In the genomic region with DNA sequence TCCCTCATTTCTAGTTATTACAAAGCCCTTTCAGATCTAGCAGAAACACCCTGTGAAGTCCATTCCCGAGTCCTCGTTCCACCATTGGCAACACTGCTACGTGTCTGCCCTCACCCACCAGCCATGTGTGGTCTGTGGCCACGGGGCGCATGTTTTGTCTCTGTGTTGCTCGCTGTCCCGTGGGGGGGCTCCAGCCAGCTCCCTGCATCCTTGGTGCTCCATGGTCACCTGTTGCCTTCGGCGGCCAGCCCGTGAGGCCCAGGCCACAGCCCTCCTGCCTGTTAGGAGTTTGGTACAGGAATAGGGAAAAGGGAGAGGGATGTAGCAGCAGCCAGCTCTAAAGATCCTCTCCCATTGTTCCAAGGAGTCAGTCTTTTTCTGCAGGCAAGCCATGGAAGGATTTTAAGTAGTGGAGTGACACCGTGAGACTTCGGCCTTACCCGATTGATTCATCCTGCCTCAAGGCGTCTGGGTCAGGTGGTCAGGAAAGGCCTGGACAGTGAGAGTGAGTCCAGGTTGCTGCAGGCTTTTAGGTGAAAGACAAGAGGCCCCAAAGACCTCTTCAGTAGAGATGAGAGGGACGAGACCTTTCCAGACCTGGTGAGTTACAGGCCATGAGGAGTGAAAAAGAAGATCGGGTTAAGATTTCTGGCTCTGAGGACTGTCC, we compare ENCODE assay signal across 23 cellular contexts. TPM values are rescaled to one million over a fixed set of nuclear protein-coding genes. Genes with fewer than 3 reads are reported as not detected.
A peak's percentile ranks its signal among the peaks of the same experiment; 100 is the strongest.
DNase-seq lines count a peak whose midpoint lies in the region; ATAC-seq and TF ChIP-seq lines count a peak whose summit lies in the region.
"Had no signal": no experiment of that assay in that cellular context is flagged by ENCODE, and none has a peak within 500 bp of the region (broad histone marks: within the 10 kb centered on the region; RNA-seq: fewer than 3 reads in every experiment).

No MANE protein-coding gene starts in this region.

- CTCF ChIA-PET in WTC11 (lab: Charles Lee): no interaction called here

- H3K79me1 ChIP-seq in neuronal stem cell (ENCODE audit: low read depth, low read length): no peaks in the 10 kb centered on the region

- TF ChIP-seq CTCF in WTC11 (IDR thresholded peaks at IDR 0.05) (no peak), tibial artery (IDR thresholded peaks at IDR 0.05) (no peak), MM.1S (IDR thresholded peaks at IDR 0.05; ENCODE audit: low read length) (no peak)

- no peaks in the 10 kb centered on the region for H3K27me3 ChIP-seq in right cardiac atrium (ENCODE audit: control insufficient read depth, insufficient read depth)
- no peaks in the 10 kb centered on the region for H3K27me3 ChIP-seq in neuronal stem cell (ENCODE audit: control insufficient read depth in 3 of 3, insufficient read depth in 3 of 3, low read depth in 1 of 3, low read length in 3 of 3)
- no peaks in the 10 kb centered on the region for H3K27me3 ChIP-seq in tibial artery
- H3K27me3 ChIP-seq in MM.1S (replicated peaks; ENCODE audit: insufficient read depth, low read length): no peaks in the 10 kb centered on the region
- H3K27me3 ChIP-seq: BE2C had no signal

- H3K9me3 ChIP-seq in right cardiac atrium (ENCODE audit: control insufficient read depth, low read length) (no peaks in the 10 kb centered on the region), neuronal stem cell (replicated peaks in 1 of 2; ENCODE audit: control insufficient read depth in 2 of 2, insufficient read depth in 1 of 2, low read depth in 1 of 2, low read length in 2 of 2) (peaks cover 2 to 6% of the 10 kb centered on the region in 2 donors), tibial artery (peaks cover 0 to 6% (median 0%) of the 10 kb centered on the region in 3 donors), MM.1S (replicated peaks; ENCODE audit: insufficient read depth, low read length) (no peaks in the 10 kb centered on the region)
- H3K9me3 ChIP-seq: BE2C, SK-N-SH had no signal

- H2BK120ac ChIP-seq in neuronal stem cell (ENCODE audit: low read depth, low read length): no peak overlapping the region

- peak overlapping the region; percentile 85 for H4K91ac ChIP-seq in neuronal stem cell (ENCODE audit: low read depth, low read length, poor library complexity)

- no peaks in the 10 kb centered on the region for H3K9me2 ChIP-seq in MM.1S (replicated peaks; ENCODE audit: insufficient read depth, low read length)
- H3K9me2 ChIP-seq: SK-N-SH had no signal

- POLR2A ChIA-PET in WTC11 (lab: Charles Lee): no interaction called here

- no peaks in the 10 kb centered on the region for H3K27me3 Mint-ChIP-seq in WTC11 (ENCODE audit: low read depth)
- H3K27me3 Mint-ChIP-seq: CD4-positive, CD25-positive, alpha-beta regulatory T cell had no signal

- H3K4me1 ChIP-seq in right cardiac atrium (ENCODE audit: control insufficient read depth, insufficient read depth, low read length): peaks cover under 1% of the 10 kb centered on the region
- H3K4me1 ChIP-seq in neuronal stem cell (ENCODE audit: control insufficient read depth in 2 of 2, insufficient read depth in 1 of 2, low read depth in 1 of 2, low read length in 2 of 2): peaks cover 5 to 6% of the 10 kb centered on the region in 2 donors
- peaks cover 1 to 54% (median 35%) of the 10 kb centered on the region in 4 donors for H3K4me1 ChIP-seq in tibial artery
- H3K4me1 ChIP-seq in MM.1S (ENCODE audit: low read length): no peaks in the 10 kb centered on the region

- peak overlapping the region; percentile 66 for H3K14ac ChIP-seq in neuronal stem cell (ENCODE audit: low read length)

- ATAC-seq in right cardiac atrium (no peak), left cardiac atrium (no peak), WTC11 (no peak)
- ATAC-seq: GM12878 had no signal

- no peak overlapping the region for H3K4me3 Mint-ChIP-seq in WTC11
- H3K4me3 Mint-ChIP-seq: CD4-positive, CD25-positive, alpha-beta regulatory T cell had no signal

- no peak overlapping the region for H2AK5ac ChIP-seq in neuronal stem cell (ENCODE audit: low read depth, low read length)

- H2BK5ac ChIP-seq in neuronal stem cell (ENCODE audit: low read length): no peak overlapping the region

- peaks cover 2% of the 10 kb centered on the region; the same call in 1 of the 2 replicates for H3K36me3 Mint-ChIP-seq in WTC11

- no peaks in the 10 kb centered on the region for H4K20me1 ChIP-seq in MM.1S (ENCODE audit: insufficient read depth, low read length)

- no peak overlapping the region for H3K18ac ChIP-seq in neuronal stem cell (ENCODE audit: low read length)

- DNase-seq in right cardiac atrium (peak in 2 of 3 donors; percentile 38 to 57), left cardiac atrium (no peak), WTC11 (ENCODE audit: low spot score) (no peak), neuronal stem cell (ENCODE audit: low spot score) (no peak), tibial artery (no peak), MM.1S (no peak), 8988T (no peak), G401 (ENCODE audit: low spot score) (no peak)
- DNase-seq: BE2C; CD4-positive, CD25-positive, alpha-beta regulatory T cell; COR-L47; DMS79; GOT3; Kasumi-1; NCI-H1048; NCI-H1417 treated with DMSO at 0.1 percent for 48 hours; NCI-H187; NCI-H2107; NCI-H446 treated with DMSO at 0.1 percent for 48 hours; NCI-H526 treated with DMSO at 0.1 percent for 48 hours; SIG-M5; SK-N-SH had no signal

- H3K36me3 ChIP-seq in neuronal stem cell (replicated peaks in 1 of 2; ENCODE audit: control insufficient read depth in 2 of 2, insufficient read depth in 2 of 2, low read length in 2 of 2) (no peaks in the 10 kb centered on the region), tibial artery (peaks cover 7 to 39% (median 30%) of the 10 kb centered on the region in 3 donors), MM.1S (replicated peaks; ENCODE audit: insufficient read depth, low read length) (no peaks in the 10 kb centered on the region)

- H2BK15ac ChIP-seq in neuronal stem cell (ENCODE audit: low read length): no peak overlapping the region

- H3K27ac ChIP-seq in right cardiac atrium (ENCODE audit: low read length) (peak overlapping the region; percentile 42), neuronal stem cell (replicated peaks; ENCODE audit: low read length) (no peak overlapping the region), tibial artery (peak overlapping the region; percentile 29 to 97), MM.1S (ENCODE audit: low read length) (no peak overlapping the region)

- intact Hi-C loops in right cardiac atrium (cut with DNase I): no loop called here
- intact Hi-C loops in left cardiac atrium (cut with DNase I): no loop called here
- intact Hi-C loops in tibial artery (cut with DNase I; ENCODE audit: low total_unique reads): no loop called here

- peaks cover 22% of the 10 kb centered on the region for H3K4me1 Mint-ChIP-seq in WTC11

- H3K9me3 Mint-ChIP-seq in WTC11: no peaks in the 10 kb centered on the region; the same call in 1 of the 2 replicates

- H3K4me3 ChIP-seq in right cardiac atrium (ENCODE audit: low read length) (no peak overlapping the region), neuronal stem cell (ENCODE audit: low read length in 2 of 2) (no peak overlapping the region), tibial artery (no peak overlapping the region), MM.1S (ENCODE audit: low read length) (no peak overlapping the region)
- H3K4me3 ChIP-seq: GM12878 had no signal

- no peak overlapping the region for H2BK12ac ChIP-seq in neuronal stem cell (ENCODE audit: low read length)

- H3K9ac ChIP-seq in neuronal stem cell (ENCODE audit: low read depth, low read length, poor library complexity) (peak overlapping the region; percentile 14), MM.1S (ENCODE audit: low read length) (no peak overlapping the region)
- H3K9ac ChIP-seq: SK-N-SH had no signal

- no peak overlapping the region for H3K23ac ChIP-seq in neuronal stem cell (ENCODE audit: low read depth, low read length, poor library complexity)

- no peak overlapping the region for H3K4ac ChIP-seq in neuronal stem cell (ENCODE audit: low read length)

- 94% methylated on average over 16 of the region's 16 CpGs for WGBS in right cardiac atrium
- no CpG with 5 or more reads among the region's 16 CpGs for WGBS in neuronal stem cell (ENCODE audit: extremely low coverage in 2 of 2, insufficient read length in 2 of 2, insufficient replicate concordance in 1 of 2), 2 donors

- no peak overlapping the region for H4K8ac ChIP-seq in neuronal stem cell (ENCODE audit: low read depth, low read length)

- no peaks in the 10 kb centered on the region for H3K79me2 ChIP-seq in MM.1S (ENCODE audit: low read length)

- no peaks in the 10 kb centered on the region for H3F3A ChIP-seq in MM.1S (ENCODE audit: insufficient read depth, low read length)

- H3K4me2 ChIP-seq in neuronal stem cell (ENCODE audit: insufficient read depth, low read length, poor library complexity, severe bottlenecking) (no peak overlapping the region), MM.1S (ENCODE audit: low read depth, low read length) (no peak overlapping the region)
- H3K4me2 ChIP-seq: SK-N-SH had no signal

- H3K27ac Mint-ChIP-seq in WTC11: peak overlapping the region; percentile 7; the same call in 1 of the 2 replicates

- H2AFZ ChIP-seq in neuronal stem cell (ENCODE audit: low read length) (no peak overlapping the region), MM.1S (ENCODE audit: low read length) (no peak overlapping the region)

- in situ Hi-C loops in G401 (cut with HindIII; ENCODE audit: low sequenced_read_pairs): no loop called here

TF ChIP-seq in WTC11, 78 proteins besides CTCF, POLR2A, EP300 and RAD21:
- no peak for TF ChIP-seq NR1H2 (CRISPR knock-in tag; IDR thresholded peaks at IDR 0.05)
- no peak for TF ChIP-seq TCF7 (CRISPR knock-in tag; IDR thresholded peaks at IDR 0.05; ENCODE audit: low read depth)
- TF ChIP-seq TEAD4 (CRISPR knock-in tag; IDR thresholded peaks at IDR 0.05): no peak
- TF ChIP-seq MXD4 (CRISPR knock-in tag; IDR thresholded peaks at IDR 0.05; ENCODE audit: borderline replicate concordance): no peak
TF ChIP-seq in WTC11: peak in this region for 0.

RNA-seq across cellular contexts. Expression of a gene that starts 30.3 kb away (rescaled TPM):
- total RNA-seq in right cardiac atrium (10 to 100 TPM; 73.8 to 96.1 (median 76.6) TPM), left cardiac atrium (10 to 100 TPM; 66.1 to 80.6 TPM), WTC11 (2021) (29.0 to 32.7 TPM (median 30.7 TPM) in 3 replicates)
- polyA plus RNA-seq in right cardiac atrium: 43.1 TPM
- 11.5 TPM for polyA plus RNA-seq in neuronal stem cell (2013, experiment 1 of 2)
- polyA plus RNA-seq in neuronal stem cell (2013, experiment 2 of 2): 10.7 TPM
- 6.9 and 14.3 TPM in 2 replicates for total RNA-seq in G401 (2014; rRNA removed; shearing (Covaris generic))

Comparison
In these comparisons a context has a peak if more than half of its experiments do, and no peak if none do; other contexts are left out.
1. DNase-seq: peak in right cardiac atrium (2 of 3); none in left cardiac atrium (single experiment), WTC11 (single experiment), neuronal stem cell (single experiment), tibial artery (0 of 2), MM.1S (single experiment), 8988T (single experiment) and G401 (single experiment).
2. H3K27ac ChIP-seq: peak in right cardiac atrium (single experiment) and tibial artery (2 of 2); none in neuronal stem cell (single experiment) and MM.1S (single experiment).